ENCODE assay signal across 18 cellular contexts in genomic region chr7:139886899-139887298, GRCh38. TPM values are rescaled to one million over a fixed set of nuclear protein-coding genes. Genes with fewer than 3 reads are reported as not detected.
DNase-seq lines count a peak whose midpoint lies in the region; ATAC-seq, FAIRE-seq and TF ChIP-seq lines count a peak whose summit lies in the region.
"Had no signal": no experiment of that assay in that cellular context is flagged by ENCODE, and none has a peak within 500 bp of the region (broad histone marks: within the 10 kb centered on the region; RNA-seq: fewer than 3 reads in every experiment).

No MANE protein-coding gene starts in this region.

- intact Hi-C loops in esophagus muscularis mucosa (cut with DNase I), result no loop called here

- H3K27me3 Mint-ChIP-seq in stimulated activated naive B cell treated with anti-CD40 and anti-IgM and Interleukin-4, amounts not matched to agents 10 μg/mL and 1 μg/mL and 100 μg/mL, for 72 hours, result peaks cover 0 to 7% of the 10 kb centered on the region in 2 donors
- no peaks in the 10 kb centered on the region for H3K27me3 Mint-ChIP-seq in glutamatergic neuron (ENCODE audit: unreplicated experiment)

- no peak overlapping the region for H3K4me3 Mint-ChIP-seq in stimulated activated naive B cell treated with anti-CD40 and anti-IgM and Interleukin-4, amounts not matched to agents 10 μg/mL and 1 μg/mL and 100 μg/mL, for 72 hours
- H3K4me3 Mint-ChIP-seq in glutamatergic neuron (ENCODE audit: unreplicated experiment), result no peak overlapping the region
- H3K4me3 Mint-ChIP-seq: CD8-positive, alpha-beta T cell had no signal

- WGBS in esophagus muscularis mucosa, result 95% methylated on average over 2 of the region's 2 CpGs

- H3K27me3 ChIP-seq in esophagus muscularis mucosa, result no peaks in the 10 kb centered on the region
- H3K27me3 ChIP-seq in right atrium auricular region, result peaks cover 0 to 2% of the 10 kb centered on the region in 2 donors
- H3K27me3 ChIP-seq: BLaER1, SJSA1 had no signal

- H3K4me3 ChIP-seq in esophagus muscularis mucosa, result no peak overlapping the region
- H3K4me3 ChIP-seq in foreskin fibroblast (ENCODE audit: low read depth in 1 of 2, low read length in 2 of 2), result no peak overlapping the region
- no peak overlapping the region for H3K4me3 ChIP-seq in right atrium auricular region
- H3K4me3 ChIP-seq: BLaER1, SJSA1 had no signal

- TF ChIP-seq CTCF in esophagus muscularis mucosa (IDR thresholded peaks at IDR 0.05) (no peak), foreskin fibroblast (IDR thresholded peaks at IDR 0.05; ENCODE audit: low read depth, low read length) (no peak), glutamatergic neuron (IDR thresholded peaks at IDR 0.05; ENCODE audit: partially characterized antibody, unreplicated experiment) (no peak), right atrium auricular region (IDR thresholded peaks at IDR 0.05) (no peak)

- H3K9me3 Mint-ChIP-seq in stimulated activated naive B cell treated with anti-CD40 and anti-IgM and Interleukin-4, amounts not matched to agents 10 μg/mL and 1 μg/mL and 100 μg/mL, for 72 hours, result peaks cover 0 to 10% of the 10 kb centered on the region in 2 donors
- H3K9me3 Mint-ChIP-seq in glutamatergic neuron (ENCODE audit: unreplicated experiment), result peaks cover 4% of the 10 kb centered on the region
- H3K9me3 Mint-ChIP-seq: CD8-positive, alpha-beta T cell had no signal

- FAIRE-seq in GM19239 (lab: Jason Lieb, UNC), result peak; percentile 82
- FAIRE-seq: GM12892, H54 had no signal

- TF ChIP-seq POLR2A in esophagus muscularis mucosa (IDR thresholded peaks at IDR 0.05; ENCODE audit: low read depth), result no peak

- H3K27ac ChIP-seq in esophagus muscularis mucosa (replicated peaks in 1 of 4) (no peak overlapping the region), right atrium auricular region (no peak overlapping the region)
- H3K27ac ChIP-seq: BLaER1, SJSA1 had no signal

- ATAC-seq in HG02763 (IDR thresholded peaks at IDR 0.05; ENCODE audit: unreplicated experiment), result peak; percentile 72
- peak; percentile 49 to 51 for ATAC-seq in stimulated activated naive B cell treated with anti-CD40 and anti-IgM and Interleukin-4, amounts not matched to agents 10 μg/mL and 1 μg/mL and 100 μg/mL, for 72 hours (replicated peaks)
- ATAC-seq: CD8-positive, alpha-beta T cell had no signal

- H3K36me3 ChIP-seq in esophagus muscularis mucosa (no peaks in the 10 kb centered on the region), right atrium auricular region (no peaks in the 10 kb centered on the region)
- H3K36me3 ChIP-seq: BLaER1, SJSA1 had no signal

- no peak for TF ChIP-seq EP300 in esophagus muscularis mucosa (IDR thresholded peaks at IDR 0.05)

- H3K9me3 ChIP-seq in esophagus muscularis mucosa (no peaks in the 10 kb centered on the region), right atrium auricular region (no peaks in the 10 kb centered on the region)
- H3K9me3 ChIP-seq: BLaER1, SJSA1 had no signal

- H3K4me1 ChIP-seq in esophagus muscularis mucosa (no peaks in the 10 kb centered on the region), right atrium auricular region (no peaks in the 10 kb centered on the region)
- H3K4me1 ChIP-seq: BLaER1, SJSA1 had no signal

- peaks cover 22 to 34% of the 10 kb centered on the region in 2 donors for H3K4me1 Mint-ChIP-seq in stimulated activated naive B cell treated with anti-CD40 and anti-IgM and Interleukin-4, amounts not matched to agents 10 μg/mL and 1 μg/mL and 100 μg/mL, for 72 hours
- H3K4me1 Mint-ChIP-seq in glutamatergic neuron (ENCODE audit: low read depth, unreplicated experiment), result no peaks in the 10 kb centered on the region

- H3K27ac Mint-ChIP-seq in stimulated activated naive B cell treated with anti-CD40 and anti-IgM and Interleukin-4, amounts not matched to agents 10 μg/mL and 1 μg/mL and 100 μg/mL, for 72 hours, result no peak overlapping the region
- H3K27ac Mint-ChIP-seq in glutamatergic neuron (ENCODE audit: unreplicated experiment), result no peak overlapping the region
- H3K27ac Mint-ChIP-seq: CD8-positive, alpha-beta T cell had no signal

- DNase-seq in GM19239 (ENCODE audit: insufficient read length, low spot score), result no peak
- peak; percentile 34 for DNase-seq in esophagus muscularis mucosa (ENCODE audit: extremely low spot score)
- no peak for DNase-seq in stimulated activated naive B cell treated with anti-CD40 and anti-IgM and Interleukin-4, amounts not matched to agents 10 μg/mL and 1 μg/mL and 100 μg/mL, for 72 hours
- DNase-seq in foreskin fibroblast, result no peak
- no peak for DNase-seq in glutamatergic neuron
- DNase-seq in right atrium auricular region (ENCODE audit: low spot score), result no peak
- DNase-seq: CD8-positive, alpha-beta T cell; DND-41; Karpas-422; NCI-H1694; NCI-H2081 treated with DMSO at 0.1 percent for 48 hours; NCI-H2171 treated with DMSO at 0.1 percent for 48 hours; NCI-H524 treated with DMSO at 0.1 percent for 48 hours had no signal

- H3K36me3 Mint-ChIP-seq in stimulated activated naive B cell treated with anti-CD40 and anti-IgM and Interleukin-4, amounts not matched to agents 10 μg/mL and 1 μg/mL and 100 μg/mL, for 72 hours, result peaks cover 4 to 13% of the 10 kb centered on the region in 2 donors
- H3K36me3 Mint-ChIP-seq in glutamatergic neuron (ENCODE audit: unreplicated experiment), result no peaks in the 10 kb centered on the region
- H3K36me3 Mint-ChIP-seq: CD8-positive, alpha-beta T cell had no signal

RNA-seq across cellular contexts. Expression of gene TBXAS1, which starts 57.8 kb away (rescaled TPM):
- total RNA-seq in esophagus muscularis mucosa (10 to 100 TPM in 3 of 4 donors, 1 to 10 TPM in 1; 9.8 to 31.3 (median 13.5) TPM), glutamatergic neuron (ENCODE audit: unreplicated experiment) (not detected), right atrium auricular region (10 to 100 TPM in 1 of 2 donors, 1 to 10 TPM in 1; 4.6 to 15.3 TPM)
